In the genomic region with DNA sequence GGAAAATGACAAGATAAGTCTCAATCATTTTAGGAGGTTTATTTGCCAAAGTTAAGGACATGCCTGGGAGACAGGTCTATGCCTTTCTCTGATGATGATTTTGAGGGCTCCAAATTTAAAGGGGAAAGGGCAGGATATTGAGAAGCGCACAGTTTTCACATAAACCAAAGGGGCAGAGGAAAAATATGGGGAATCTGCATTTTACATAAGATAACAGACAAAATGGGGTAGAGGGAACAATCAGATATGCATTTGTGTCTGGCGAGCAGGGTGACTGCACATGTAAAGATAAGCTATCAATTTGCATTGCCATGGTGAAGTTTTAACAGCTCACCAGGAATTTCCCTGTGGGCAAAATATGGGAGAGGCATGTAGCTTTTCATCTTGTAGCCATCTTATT, we compare ENCODE assay signal across 1 cellular context. TPM values are rescaled to one million over a fixed set of nuclear protein-coding genes. Genes with fewer than 3 reads are reported as not detected.
"Had no signal": no experiment of that assay in that cellular context is flagged by ENCODE, and none has a peak within 500 bp of the region (broad histone marks: within the 10 kb centered on the region; RNA-seq: fewer than 3 reads in every experiment).

No MANE protein-coding gene starts in this region.

RNA-seq across cellular contexts. Expression of a gene that starts 41.2 kb away (rescaled TPM):
- polyA plus RNA-seq: neural cell had no signal
